In genomic region chr1:33045246-33045645, GRCh38 we compare ENCODE assay signal across 1 cellular context.
TF ChIP-seq lines count a peak whose summit lies in the region.

No MANE protein-coding gene starts in this region.

TF ChIP-seq in GM23338, 12 proteins besides CTCF, POLR2A, EP300 and RAD21 (continued from another document):
- TF ChIP-seq REST (IDR thresholded peaks at IDR 0.05; ENCODE audit: unreplicated experiment) (no peak), STAT1 (IDR thresholded peaks at IDR 0.05; ENCODE audit: unreplicated experiment) (no peak), POLR2AphosphoS5 (IDR thresholded peaks at IDR 0.05; ENCODE audit: low read depth) (no peak), EZH2phosphoT487 (IDR thresholded peaks at IDR 0.05; ENCODE audit: unreplicated experiment) (no peak), ZNF462 (CRISPR knock-in tag; IDR thresholded peaks at IDR 0.05) (no peak)
